In the genomic region with DNA sequence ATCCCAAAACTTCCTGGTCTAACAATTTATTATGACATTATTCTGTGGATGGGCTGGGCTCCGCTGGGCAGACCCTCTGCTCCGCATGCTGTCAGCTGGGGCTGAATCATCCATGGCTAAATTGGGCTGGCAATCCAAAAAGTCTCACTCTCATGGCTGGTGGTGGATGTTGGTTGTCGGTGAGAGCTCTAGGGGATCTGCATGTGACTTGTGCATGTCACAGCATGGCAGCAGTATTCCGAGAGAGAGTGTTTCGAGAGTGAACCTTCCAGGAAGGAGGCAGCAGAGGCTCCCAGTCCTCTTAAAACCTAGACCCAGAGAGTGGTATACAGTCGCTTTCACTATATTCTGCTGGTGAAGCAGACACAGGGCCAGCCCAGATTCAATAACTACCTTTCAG, we compare ENCODE assay signal across 19 cellular contexts.
"Had no signal": no experiment of that assay in that cellular context is flagged by ENCODE, and none has a peak within 500 bp of the region (broad histone marks: within the 10 kb centered on the region; RNA-seq: fewer than 3 reads in every experiment).

No MANE protein-coding gene starts in this region.

- H3K27ac Mint-ChIP-seq: activated naive CD4-positive, alpha-beta T cell treated with anti-CD3 and anti-CD28 coated beads, Interleukin-2, amount 50 U/mL, for 24 hours; activated T-cell treated with anti-CD3 and anti-CD28 coated beads, Interleukin-2, amount 50 U/mL, for 24 hours had no signal

- H3K4me3 Mint-ChIP-seq: activated naive CD4-positive, alpha-beta T cell treated with anti-CD3 and anti-CD28 coated beads, Interleukin-2, amount 50 U/mL, for 24 hours; activated T-cell treated with anti-CD3 and anti-CD28 coated beads, Interleukin-2, amount 50 U/mL, for 24 hours had no signal

- H3K4me1 Mint-ChIP-seq: activated naive CD4-positive, alpha-beta T cell treated with anti-CD3 and anti-CD28 coated beads, Interleukin-2, amount 50 U/mL, for 24 hours had no signal

- H3K27me3 ChIP-seq: body of pancreas, right lobe of liver, upper lobe of right lung had no signal

- H3K9me3 ChIP-seq: body of pancreas, right lobe of liver, upper lobe of right lung had no signal

- H3K27ac ChIP-seq: body of pancreas, upper lobe of right lung had no signal

- H3K36me3 Mint-ChIP-seq: activated naive CD4-positive, alpha-beta T cell treated with anti-CD3 and anti-CD28 coated beads, Interleukin-2, amount 50 U/mL, for 24 hours had no signal

- DNase-seq: activated CD4-positive, alpha-beta T cell treated with anti-CD3 and anti-CD28 coated beads, Interleukin-2, amount 50 U/mL, for 1 hour; activated CD4-positive, CD25-positive, alpha-beta regulatory T cell; activated effector memory CD4-positive, alpha-beta T cell treated with Interleukin-2 at 50 U/mL for 16 hours; activated T-cell treated with anti-CD3 and anti-CD28 coated beads, Interleukin-2, amount 50 U/mL, for 24 hours; body of pancreas; cerebellar nuclear complex; foreskin fibroblast; head of caudate nucleus; islet precursor cell; posterior cingulate gyrus; right lobe of liver; stimulated activated CD4-positive, alpha-beta T cell treated with anti-CD3 and anti-CD28 coated beads, Interleukin-2, amount 100 ng/mL, for 24 hours; stimulated activated naive CD4-positive, alpha-beta T cell; substantia nigra; T-helper 2 cell; upper lobe of right lung had no signal

- H3K9me3 Mint-ChIP-seq: activated naive CD4-positive, alpha-beta T cell treated with anti-CD3 and anti-CD28 coated beads, Interleukin-2, amount 50 U/mL, for 24 hours; activated T-cell treated with anti-CD3 and anti-CD28 coated beads, Interleukin-2, amount 50 U/mL, for 24 hours had no signal

- ATAC-seq: body of pancreas, esophagus mucosa, left lobe of liver, right lobe of liver, upper lobe of right lung had no signal

- H3K4me1 ChIP-seq: upper lobe of right lung had no signal

- H3K4me3 ChIP-seq: body of pancreas, right lobe of liver, upper lobe of right lung had no signal
